8 cellular contexts compared by ENCODE assay signal in genomic region chr15:65862682-65863081, GRCh38. TPM values are rescaled to one million over a fixed set of nuclear protein-coding genes. Genes with fewer than 3 reads are reported as not detected.
DNase-seq lines count a peak whose midpoint lies in the region; ATAC-seq, FAIRE-seq and TF ChIP-seq lines count a peak whose summit lies in the region.

No MANE protein-coding gene starts in this region.

- H2AFZ ChIP-seq in endothelial cell of umbilical vein (ENCODE audit: low read depth, low read length) = peak overlapping the region; percentile 54

- H3K27me3 ChIP-seq in endothelial cell of umbilical vein (ENCODE audit: control insufficient read depth in 2 of 2, insufficient read depth in 2 of 2, low read length in 2 of 2) = no peaks in the 10 kb centered on the region
- H3K27me3 ChIP-seq in pancreas = no peaks in the 10 kb centered on the region
- H3K27me3 ChIP-seq in prostate gland (replicated peaks; ENCODE audit: insufficient read depth) = no peaks in the 10 kb centered on the region

- H3K9me3 ChIP-seq in endothelial cell of umbilical vein (replicated peaks; ENCODE audit: control insufficient read depth, insufficient read depth, low read length) (no peaks in the 10 kb centered on the region), pancreas (no peaks in the 10 kb centered on the region), prostate gland (no peaks in the 10 kb centered on the region)

- intact Hi-C loops in endothelial cell of umbilical vein (cut with micrococcal nuclease) = no loop called here
- intact Hi-C loops in pancreas (cut with DNase I) = no loop called here
- intact Hi-C loops in prostate gland (cut with DNase I) = no loop called here

- H3K36me3 ChIP-seq in endothelial cell of umbilical vein (ENCODE audit: control insufficient read depth in 2 of 2, extremely low read depth in 1 of 2, insufficient read depth in 2 of 2, low read length in 2 of 2) = no peaks in the 10 kb centered on the region
- H3K36me3 ChIP-seq in pancreas = no peaks in the 10 kb centered on the region
- no peaks in the 10 kb centered on the region for H3K36me3 ChIP-seq in prostate gland

- H3K4me1 ChIP-seq in endothelial cell of umbilical vein (ENCODE audit: control insufficient read depth, extremely low read depth, insufficient read depth, low read length) (no peaks in the 10 kb centered on the region), pancreas (no peaks in the 10 kb centered on the region), prostate gland (replicated peaks) (no peaks in the 10 kb centered on the region)

- no peak overlapping the region for H3K4me3 ChIP-seq in endothelial cell of umbilical vein (replicated peaks in 1 of 3; ENCODE audit: insufficient read depth in 1 of 3, low read depth in 1 of 3, low read length in 3 of 3)
- H3K4me3 ChIP-seq in pancreas = no peak overlapping the region
- H3K4me3 ChIP-seq in prostate gland = no peak overlapping the region

- peak overlapping the region; percentile 25 for H3K4me2 ChIP-seq in endothelial cell of umbilical vein (ENCODE audit: insufficient read depth, low read length)

- POLR2A ChIA-PET in endothelial cell of umbilical vein (lab: Charles Lee) = interaction anchor here (0.6 kb wide), 1 partner anchor 49 kb away, joined by 4 read pairs; no protein-coding TSS in a partner anchor

- H3K79me2 ChIP-seq in endothelial cell of umbilical vein (ENCODE audit: control insufficient read depth, insufficient read depth, low read length) = no peaks in the 10 kb centered on the region

- DNase-seq in CD1c-positive myeloid dendritic cell (ENCODE audit: extremely low spot score) (peak; percentile 84), NCI-H446 (lab: John Stamatoyannopoulos, UW) (peak; percentile 42 to 67), endothelial cell of umbilical vein (ENCODE audit: low read depth, low spot score) (peak; percentile 56), pancreas (peak in 2 of 6 donors; percentile 15 to 39), NCI-H1092 (lab: John Stamatoyannopoulos, UW) (no peak), prostate gland (ENCODE audit: low spot score) (no peak)
- DNase-seq in activated CD4-positive, alpha-beta T cell treated with anti-CD3 and anti-CD28 coated beads for 48 hours = peak; percentile 82

- TF ChIP-seq POLR2A in endothelial cell of umbilical vein (IDR thresholded peaks at IDR 0.05; ENCODE audit: low read depth, low read length) (no peak), prostate gland (IDR thresholded peaks at IDR 0.05) (no peak)

- H3K9me1 ChIP-seq in endothelial cell of umbilical vein (replicated peaks; ENCODE audit: control insufficient read depth, extremely low read depth, insufficient read depth, low read length) = no peaks in the 10 kb centered on the region

- no peak overlapping the region for H3K9ac ChIP-seq in endothelial cell of umbilical vein (replicated peaks; ENCODE audit: extremely low read depth, insufficient read depth, low read length)

- BruUV-seq in endothelial cell of umbilical vein (replicated peaks; lab: Mats Ljungman, UMichigan) = no TSS peak

- CTCF ChIA-PET in endothelial cell of umbilical vein (lab: Charles Lee) = interaction anchor here (0.5 to 1.5 kb wide), 24 partner anchors 10 to 252 kb away, joined by 3 to 8 read pairs (median 4); partner anchors contain the start of genes DENND4A and INTS14

- 31 to 33% methylated on average over 1 of the region's 1 CpG for WGBS in pancreas, 2 donors
- WGBS in prostate gland = 38% methylated on average over 1 of the region's 1 CpG

- peak; percentile 52 to 75 for TF ChIP-seq CTCF in endothelial cell of umbilical vein (IDR thresholded peaks at IDR 0.05; ENCODE audit: extremely low read depth in 1 of 2, insufficient read depth in 1 of 2, low read depth in 1 of 2, low read length in 2 of 2)
- peak in 1 of 4 donors; percentile 15 for TF ChIP-seq CTCF in pancreas (IDR thresholded peaks at IDR 0.05)
- no peak for TF ChIP-seq CTCF in prostate gland (IDR thresholded peaks at IDR 0.05)

- FAIRE-seq in endothelial cell of umbilical vein (lab: Jason Lieb, UNC) (peak; percentile 78), pancreas (lab: Jason Lieb, UNC) (no peak)

- dilution Hi-C loops in endothelial cell of umbilical vein (cut with MboI; ENCODE audit: extremely low pct_ligation_motif_present, low sequenced_read_pairs) = no loop called here

- ATAC-seq in GM21723 (IDR thresholded peaks at IDR 0.05; ENCODE audit: unreplicated experiment) = peak; percentile 70
- ATAC-seq in pancreas = peak; percentile 66 to 91 (median 78)

- H4K20me1 ChIP-seq in endothelial cell of umbilical vein (replicated peaks; ENCODE audit: control insufficient read depth, extremely low read depth, insufficient read depth, low read length) = no peaks in the 10 kb centered on the region

- H3K27ac ChIP-seq in endothelial cell of umbilical vein (ENCODE audit: insufficient read depth, low read depth, low read length) (no peak overlapping the region), pancreas (no peak overlapping the region), prostate gland (no peak overlapping the region)

TF ChIP-seq in endothelial cell of umbilical vein, 7 proteins besides CTCF, POLR2A, EP300 and RAD21:
- TF ChIP-seq POLR2AphosphoS5 (IDR thresholded peaks at IDR 0.05; ENCODE audit: insufficient read depth, low read depth, low read length) = no peak
- peak; percentile 42 for TF ChIP-seq MAX (IDR thresholded peaks at IDR 0.05; ENCODE audit: insufficient read depth, insufficient read length)

RNA-seq across cellular contexts. Expression of gene RAB11A, which starts 6.6 kb away (rescaled TPM):
- 250 and 257 TPM in 2 replicates for total RNA-seq in endothelial cell of umbilical vein
- polyA plus RNA-seq in endothelial cell of umbilical vein = 187 and 239 TPM in 2 replicates
- 442 and 454 TPM in 2 replicates for polyA plus RNA-seq in endothelial cell of umbilical vein (2011; cell fraction: cytosol; rRNA removed)
- 173 and 186 TPM in 2 replicates for polyA plus RNA-seq in endothelial cell of umbilical vein (2011; cell fraction: nucleus; rRNA removed)
- 369 and 484 TPM in 2 replicates for polyA plus RNA-seq in endothelial cell of umbilical vein (2012)
- 125 and 152 TPM in 2 replicates for polyA minus RNA-seq in endothelial cell of umbilical vein
- polyA minus RNA-seq in endothelial cell of umbilical vein (2011; cell fraction: cytosol; rRNA and poly(A)+ RNA removed) = 64.0 TPM
- polyA minus RNA-seq in endothelial cell of umbilical vein (2011; cell fraction: nucleus; rRNA and poly(A)+ RNA removed) = 31.3 and 45.1 TPM in 2 replicates
- 10 to 100 TPM; 46.3 to 98.4 (median 62.0) TPM for total RNA-seq in pancreas
- 10 to 100 TPM; 19.8 to 92.0 TPM for polyA plus RNA-seq in pancreas
- 100 to 1,000 TPM; 178 to 223 TPM for total RNA-seq in prostate gland

Comparison
In these comparisons a context has a peak if more than half of its experiments do, and no peak if none do; other contexts are left out.
1. DNase-seq: peak in CD1c-positive myeloid dendritic cell (single experiment), NCI-H446 (2 of 2), activated CD4-positive, alpha-beta T cell treated with anti-CD3 and anti-CD28 coated beads for 48 hours (single experiment) and endothelial cell of umbilical vein (single experiment); none in NCI-H1092 (single experiment) and prostate gland (single experiment).
2. CTCF ChIP-seq: peak in endothelial cell of umbilical vein (2 of 2); none in prostate gland (0 of 4).